In genomic region chr2:69469375-69469774, GRCh38 we compare ENCODE assay signal across 16 cellular contexts. TPM values are rescaled to one million over a fixed set of nuclear protein-coding genes. Genes with fewer than 3 reads are reported as not detected.
DNase-seq lines count a peak whose midpoint lies in the region; ATAC-seq, FAIRE-seq and TF ChIP-seq lines count a peak whose summit lies in the region.
"Had no signal": no experiment of that assay in that cellular context is flagged by ENCODE, and none has a peak within 500 bp of the region (broad histone marks: within the 10 kb centered on the region; RNA-seq: fewer than 3 reads in every experiment).

No MANE protein-coding gene starts in this region.

- no peak for TF ChIP-seq CTCF in HepG2 (CRISPR knock-in tag; IDR thresholded peaks at IDR 0.05)
- no peak for TF ChIP-seq CTCF in right lobe of liver (IDR thresholded peaks at IDR 0.05)
- TF ChIP-seq CTCF in astrocyte (IDR thresholded peaks at IDR 0.05; ENCODE audit: insufficient read depth, low read depth, low read length) = no peak
- no peak for TF ChIP-seq CTCF in right atrium auricular region (IDR thresholded peaks at IDR 0.05)
- no peak for TF ChIP-seq CTCF in ascending aorta (IDR thresholded peaks at IDR 0.05)

- TF ChIP-seq RAD21 in HepG2 (CRISPR knock-in tag; IDR thresholded peaks at IDR 0.05) = no peak

- TF ChIP-seq EP300 in HepG2 (IDR thresholded peaks at IDR 0.05; ENCODE audit: low read depth in 2 of 2, low read length in 2 of 2) = no peak
- no peak for TF ChIP-seq EP300 in HepG2 (CRISPR knock-in tag; IDR thresholded peaks at IDR 0.05; ENCODE audit: borderline replicate concordance)

- no TSS peak for BruUV-seq in HepG2 (replicated peaks; lab: Mats Ljungman, UMichigan)

- H2AFZ ChIP-seq in HepG2 (ENCODE audit: low read length) (no peak overlapping the region), astrocyte (ENCODE audit: low read depth, low read length) (no peak overlapping the region)

- peaks cover 2% of the 10 kb centered on the region for H3K9me3 Mint-ChIP-seq in astrocyte (ENCODE audit: unreplicated experiment)
- H3K9me3 Mint-ChIP-seq in naive thymus-derived CD4-positive, alpha-beta T cell = no peaks in the 10 kb centered on the region

- H3K4me1 Mint-ChIP-seq in astrocyte (ENCODE audit: low read depth, unreplicated experiment) = peaks cover 13% of the 10 kb centered on the region
- H3K4me1 Mint-ChIP-seq in naive thymus-derived CD4-positive, alpha-beta T cell = peaks cover 0 to 14% (median 3%) of the 10 kb centered on the region in 7 donors

- 96% methylated on average over 3 of the region's 3 CpGs for WGBS in HepG2 (ENCODE audit: low lambda C conversion rate)
- WGBS in right lobe of liver (ENCODE audit: insufficient coverage, low coverage, low lambda C conversion rate, missing lambda C conversion rate) = 90% methylated on average over 2 of the region's 3 CpGs

- H3K9ac ChIP-seq in HepG2 (ENCODE audit: insufficient read depth, low read depth, low read length) = no peak overlapping the region
- no peak overlapping the region for H3K9ac ChIP-seq in astrocyte (ENCODE audit: low read length)
- H3K9ac ChIP-seq: BLaER1 had no signal

- H3K79me2 ChIP-seq in HepG2 (ENCODE audit: insufficient read depth, low read length) = no peaks in the 10 kb centered on the region
- H3K79me2 ChIP-seq in astrocyte (ENCODE audit: insufficient read depth, low read length) = no peaks in the 10 kb centered on the region

- H4K20me1 ChIP-seq in HepG2 (ENCODE audit: insufficient read depth, low read length) (no peaks in the 10 kb centered on the region), astrocyte (ENCODE audit: insufficient read depth, low read length) (no peaks in the 10 kb centered on the region)
- H4K20me1 ChIP-seq: BLaER1 had no signal

- no peaks in the 10 kb centered on the region for H3K4me1 ChIP-seq in HepG2 (ENCODE audit: insufficient read depth, low read length)
- no peaks in the 10 kb centered on the region for H3K4me1 ChIP-seq in right lobe of liver
- H3K4me1 ChIP-seq in astrocyte (ENCODE audit: insufficient read depth, low read length) = no peaks in the 10 kb centered on the region
- H3K4me1 ChIP-seq in naive thymus-derived CD4-positive, alpha-beta T cell (ENCODE audit: control insufficient read depth in 2 of 2, insufficient read depth in 2 of 2, low read length in 2 of 2) = no peaks in the 10 kb centered on the region
- no peaks in the 10 kb centered on the region for H3K4me1 ChIP-seq in right atrium auricular region
- H3K4me1 ChIP-seq in ascending aorta = no peaks in the 10 kb centered on the region
- H3K4me1 ChIP-seq: BLaER1 had no signal

- H3K27ac ChIP-seq in HepG2 (ENCODE audit: extremely low read length, insufficient read depth, low read length) = no peak overlapping the region
- no peak overlapping the region for H3K27ac ChIP-seq in right lobe of liver
- no peak overlapping the region for H3K27ac ChIP-seq in astrocyte (ENCODE audit: low read depth, low read length)
- no peak overlapping the region for H3K27ac ChIP-seq in naive thymus-derived CD4-positive, alpha-beta T cell (ENCODE audit: low read depth, low read length)
- no peak overlapping the region for H3K27ac ChIP-seq in right atrium auricular region
- H3K27ac ChIP-seq in ascending aorta = peak overlapping the region in 1 of 2 donors; percentile 7
- H3K27ac ChIP-seq: BLaER1 had no signal

- H3K4me3 Mint-ChIP-seq in astrocyte (ENCODE audit: unreplicated experiment) = no peak overlapping the region
- no peak overlapping the region for H3K4me3 Mint-ChIP-seq in naive thymus-derived CD4-positive, alpha-beta T cell

- no peak for DNase-seq in HepG2 (ENCODE audit: low spot score)
- DNase-seq in right lobe of liver = no peak
- DNase-seq in astrocyte (ENCODE audit: low read depth) = no peak
- DNase-seq in naive thymus-derived CD4-positive, alpha-beta T cell = no peak
- no peak for DNase-seq in cerebellar cortex (ENCODE audit: low spot score)
- no peak for DNase-seq in right atrium auricular region (ENCODE audit: low spot score)
- no peak for DNase-seq in ascending aorta (ENCODE audit: low spot score in 2 of 2)
- DNase-seq: DMS79 treated with DMSO at 0.1 percent for 48 hours, KG1, NCI-H1694 treated with DMSO at 0.1 percent for 48 hours, NCI-H510A treated with DMSO at 0.1 percent for 48 hours, NCI-H82, OCI-M1, SHP77 had no signal

- POLR2A ChIA-PET in HepG2 (lab: Yijun Ruan, JAX) = no interaction called here
- POLR2A ChIA-PET in naive thymus-derived CD4-positive, alpha-beta T cell (lab: Charles Lee) = interaction anchor here (0.7 kb wide), 1 partner anchor 32 kb away, joined by 3 read pairs; the partner anchor contains the start of gene NFU1

- in situ Hi-C loops in HepG2 (cut with HindIII; ENCODE audit: extremely low pct_ligation_motif_present, low pct_unique_long_range_greater_than_20kb) = no loop called here

- intact Hi-C loops in HepG2 (cut with micrococcal nuclease; ENCODE audit: unreplicated experiment) (no loop called here), right lobe of liver (cut with DNase I) (no loop called here), ascending aorta (cut with DNase I) (no loop called here)
- intact Hi-C loops in naive thymus-derived CD4-positive, alpha-beta T cell (cut with micrococcal nuclease) = no loop called here

- H3K4me3 ChIP-seq in HepG2 (replicated peaks in 1 of 3; ENCODE audit: insufficient read depth in 1 of 3, low read depth in 2 of 3, low read length in 3 of 3) = no peak overlapping the region
- no peak overlapping the region for H3K4me3 ChIP-seq in right lobe of liver
- H3K4me3 ChIP-seq in astrocyte (ENCODE audit: insufficient read depth, low read depth, low read length) = no peak overlapping the region
- H3K4me3 ChIP-seq in naive thymus-derived CD4-positive, alpha-beta T cell (ENCODE audit: low read length) = no peak overlapping the region
- no peak overlapping the region for H3K4me3 ChIP-seq in right atrium auricular region
- H3K4me3 ChIP-seq in ascending aorta = no peak overlapping the region
- H3K4me3 ChIP-seq: BLaER1 had no signal

- H3K4me2 ChIP-seq in HepG2 (ENCODE audit: low read depth, low read length) (no peak overlapping the region), astrocyte (ENCODE audit: low read length) (no peak overlapping the region)
- H3K4me2 ChIP-seq: BLaER1 had no signal

- no peaks in the 10 kb centered on the region for H3K27me3 ChIP-seq in HepG2 (ENCODE audit: control insufficient read depth in 1 of 2, insufficient read depth in 2 of 2, low read length in 2 of 2)
- no peaks in the 10 kb centered on the region for H3K27me3 ChIP-seq in right lobe of liver
- H3K27me3 ChIP-seq in astrocyte (ENCODE audit: insufficient read depth, low read length) = no peaks in the 10 kb centered on the region
- no peaks in the 10 kb centered on the region for H3K27me3 ChIP-seq in naive thymus-derived CD4-positive, alpha-beta T cell (ENCODE audit: control insufficient read depth in 2 of 2, insufficient read depth in 2 of 2, low read length in 2 of 2)
- H3K27me3 ChIP-seq in right atrium auricular region = no peaks in the 10 kb centered on the region
- H3K27me3 ChIP-seq in ascending aorta = no peaks in the 10 kb centered on the region
- H3K27me3 ChIP-seq: BLaER1 had no signal

- FAIRE-seq in HepG2 (lab: Jason Lieb, UNC) (peak; percentile 52), astrocyte (lab: Jason Lieb, UNC) (peak; percentile 26)
- FAIRE-seq: A204.1 had no signal

- CTCF ChIA-PET in HepG2 (lab: Yijun Ruan, JAX; ENCODE audit: low intra/inter-chr PET ratio, low total read pairs) = no interaction called here
- CTCF ChIA-PET in naive thymus-derived CD4-positive, alpha-beta T cell (lab: Charles Lee) = no interaction called here

- no peak for ATAC-seq in HepG2
- no peak for ATAC-seq in right lobe of liver
- ATAC-seq in naive thymus-derived CD4-positive, alpha-beta T cell = no peak

- H3K36me3 ChIP-seq in HepG2 (replicated peaks in 1 of 2; ENCODE audit: control insufficient read depth in 1 of 2, insufficient read depth in 2 of 2, low read length in 2 of 2) = peaks cover 0 to 11% of the 10 kb centered on the region in 2 experiments; a peak in 2 of 5 replicates
- H3K36me3 ChIP-seq in right lobe of liver = no peaks in the 10 kb centered on the region
- H3K36me3 ChIP-seq in astrocyte (ENCODE audit: insufficient read depth, low read length) = no peaks in the 10 kb centered on the region
- H3K36me3 ChIP-seq in naive thymus-derived CD4-positive, alpha-beta T cell (ENCODE audit: control insufficient read depth in 2 of 3, insufficient read depth in 3 of 3, low read length in 3 of 3) = peaks cover 9 to 40% (median 12%) of the 10 kb centered on the region in 3 experiments
- H3K36me3 ChIP-seq in right atrium auricular region = no peaks in the 10 kb centered on the region
- H3K36me3 ChIP-seq in ascending aorta = peaks cover 12% of the 10 kb centered on the region in 2 donors

- H3K9me3 ChIP-seq in HepG2 (ENCODE audit: low read length) (no peaks in the 10 kb centered on the region), right lobe of liver (no peaks in the 10 kb centered on the region), astrocyte (ENCODE audit: insufficient read depth, low read depth, low read length) (no peaks in the 10 kb centered on the region), right atrium auricular region (no peaks in the 10 kb centered on the region), ascending aorta (no peaks in the 10 kb centered on the region)
- no peaks in the 10 kb centered on the region for H3K9me3 ChIP-seq in naive thymus-derived CD4-positive, alpha-beta T cell (ENCODE audit: control insufficient read depth in 2 of 3, low read length in 3 of 3)
- H3K9me3 ChIP-seq: BLaER1 had no signal

- no peak for TF ChIP-seq POLR2A in HepG2 (IDR thresholded peaks at IDR 0.05; ENCODE audit: insufficient read depth in 1 of 2, low read depth in 2 of 2, low read length in 2 of 2)
- no peak for TF ChIP-seq POLR2A in right lobe of liver (IDR thresholded peaks at IDR 0.05)

- peaks cover 26% of the 10 kb centered on the region for H3K36me3 Mint-ChIP-seq in astrocyte (ENCODE audit: low read depth, unreplicated experiment)
- H3K36me3 Mint-ChIP-seq in naive thymus-derived CD4-positive, alpha-beta T cell = peaks cover 4 to 55% (median 32%) of the 10 kb centered on the region in 5 donors

- H3K27ac Mint-ChIP-seq in astrocyte (ENCODE audit: unreplicated experiment) = no peak overlapping the region
- peak overlapping the region in 6 of 9 donors; percentile 55 to 77 (median 64) for H3K27ac Mint-ChIP-seq in naive thymus-derived CD4-positive, alpha-beta T cell

- no peaks in the 10 kb centered on the region for H3K27me3 Mint-ChIP-seq in astrocyte (ENCODE audit: low read depth, unreplicated experiment)
- H3K27me3 Mint-ChIP-seq in naive thymus-derived CD4-positive, alpha-beta T cell = no peaks in the 10 kb centered on the region

RNA-seq across cellular contexts. Expression of gene NFU1, which starts 32.1 kb away (rescaled TPM):
- total RNA-seq in HepG2 (2016; rRNA removed; fragmentation: Illumina TruSeq; extraction: Trizol) (84.0 and 99.6 TPM in 2 replicates), right lobe of liver (10 to 100 TPM; 12.7 to 26.1 (median 23.5) TPM), astrocyte (42.6 and 46.6 TPM in 2 replicates), right atrium auricular region (10 to 100 TPM; 31.8 to 43.0 TPM), ascending aorta (49.4 TPM)
- total RNA-seq in HepG2 (2016; cell fraction: cytosol; rRNA removed; fragmentation: Illumina TruSeq; extraction: Trizol; ENCODE audit: low read depth) = 88.3 and 93.2 TPM in 2 replicates
- total RNA-seq in HepG2 (2016; cell fraction: insoluble cytoplasmic fraction; rRNA removed; fragmentation: Illumina TruSeq; extraction: Trizol) = 83.8 and 107 TPM in 2 replicates
- total RNA-seq in HepG2 (2016; cell fraction: membrane; rRNA removed; fragmentation: Illumina TruSeq; extraction: Trizol) = 83.6 and 88.7 TPM in 2 replicates
- total RNA-seq in HepG2 (2016; cell fraction: nucleus; rRNA removed; fragmentation: Illumina TruSeq; extraction: Trizol) = 35.6 and 35.8 TPM in 2 replicates
- polyA plus RNA-seq in HepG2 (2011; rRNA removed) = 28.1 and 39.1 TPM in 2 replicates
- polyA plus RNA-seq in HepG2 (2011; cell fraction: cytosol; rRNA removed) = 23.1 and 28.7 TPM in 2 replicates
- polyA plus RNA-seq in HepG2 (2011; cell fraction: nucleus; rRNA removed) = 6.6 and 7.8 TPM in 2 replicates
- 58.4 and 80.4 TPM in 2 replicates for polyA plus RNA-seq in HepG2 (2012)
- polyA plus RNA-seq in HepG2 (2016; cell fraction: cytosol; fragmentation: Illumina TruSeq; extraction: Trizol; ENCODE audit: low read depth) = 79.1 and 96.4 TPM in 2 replicates
- 89.4 and 94.3 TPM in 2 replicates for polyA plus RNA-seq in HepG2 (2016; cell fraction: insoluble cytoplasmic fraction; fragmentation: Illumina TruSeq; extraction: Trizol; ENCODE audit: low read depth)
- polyA plus RNA-seq in HepG2 (2016; cell fraction: membrane; fragmentation: Illumina TruSeq; extraction: Trizol; ENCODE audit: low read depth) = 57.3 and 66.6 TPM in 2 replicates
- polyA plus RNA-seq in HepG2 (2016; cell fraction: nucleus; fragmentation: Illumina TruSeq; extraction: Trizol; ENCODE audit: insufficient read depth, low read depth) = 42.0 and 48.4 TPM in 2 replicates
- polyA minus RNA-seq in HepG2 (2011; rRNA and poly(A)+ RNA removed; ENCODE audit: low replicate concordance) = 3.3 and 4.8 TPM in 2 replicates
- 12.6 and 17.8 TPM in 2 replicates for polyA minus RNA-seq in HepG2 (2011; cell fraction: cytosol; rRNA and poly(A)+ RNA removed)
- 11.5 and 12.2 TPM in 2 replicates for polyA minus RNA-seq in HepG2 (2011; cell fraction: nucleus; rRNA and poly(A)+ RNA removed)
- 10 to 100 TPM; 16.1 to 25.8 (median 22.6) TPM for total RNA-seq in naive thymus-derived CD4-positive, alpha-beta T cell
- polyA plus RNA-seq in naive thymus-derived CD4-positive, alpha-beta T cell = 10 to 100 TPM; 58.4 to 76.4 TPM
